In the genomic region with DNA sequence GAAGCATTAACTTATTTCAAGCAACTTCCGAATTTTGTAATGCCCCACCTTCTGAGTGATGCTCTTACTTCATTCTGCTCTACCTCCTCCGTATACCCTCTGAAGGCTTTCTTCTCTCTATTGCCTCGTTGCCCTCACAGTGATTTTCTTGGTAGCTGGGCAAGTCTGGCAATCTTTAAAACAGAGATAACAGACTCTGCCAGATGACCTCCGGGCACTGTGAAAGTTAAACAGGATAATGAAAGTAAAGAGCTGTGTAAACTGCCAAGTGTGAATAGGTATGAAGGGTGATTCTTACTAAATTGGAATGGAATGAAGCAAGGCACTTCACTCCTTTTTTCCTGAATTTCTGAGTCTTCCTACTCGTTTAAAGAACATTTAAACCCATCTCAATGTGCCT, we compare ENCODE assay signal across 30 cellular contexts.
A peak's percentile ranks its signal among the peaks of the same experiment; 100 is the strongest.
DNase-seq lines count a peak whose midpoint lies in the region; ATAC-seq and TF ChIP-seq lines count a peak whose summit lies in the region.
"Had no signal": no experiment of that assay in that cellular context is flagged by ENCODE, and none has a peak within 500 bp of the region (broad histone marks: within the 10 kb centered on the region; RNA-seq: fewer than 3 reads in every experiment).

No MANE protein-coding gene starts in this region.

- ATAC-seq in T-helper 17 cell (no peak), GM18517 (IDR thresholded peaks at IDR 0.05; ENCODE audit: unreplicated experiment) (no peak), GM18907 (IDR thresholded peaks at IDR 0.05; ENCODE audit: unreplicated experiment) (no peak)
- ATAC-seq in CD8-positive, alpha-beta T cell: no peak
- ATAC-seq: GM23338, Right ventricle myocardium inferior, SK-N-SH treated with all-trans-retinoic acid at 6 μM for 48 hours had no signal

- TF ChIP-seq CTCF in MCF 10A (IDR thresholded peaks at IDR 0.05; ENCODE audit: unreplicated experiment) (no peak), mammary epithelial cell (conservative IDR thresholded peaks at IDR 0.05 in 1 of 2, IDR thresholded peaks at IDR 0.05 in 1 of 2; ENCODE audit: extremely low read depth in 1 of 2, insufficient read depth in 1 of 2, low read depth in 1 of 2, low read length in 2 of 2) (no peak)
- no peak for TF ChIP-seq CTCF in CD8-positive, alpha-beta T cell (IDR thresholded peaks at IDR 0.05)

- H3K4me3 ChIP-seq in mammary epithelial cell (replicated peaks in 1 of 3; ENCODE audit: insufficient read depth in 1 of 3, low read depth in 2 of 3, low read length in 3 of 3) (no peak overlapping the region), mesenchymal stem cell (ENCODE audit: insufficient read depth in 1 of 2, low read depth in 1 of 2, low read length in 2 of 2) (no peak overlapping the region)
- H3K4me3 ChIP-seq in CD8-positive, alpha-beta T cell (ENCODE audit: low read depth, low read length): no peak overlapping the region
- H3K4me3 ChIP-seq: GM23338, HAP-1, PC-9, SJCRH30 had no signal

- H2BK5ac ChIP-seq in mesenchymal stem cell (ENCODE audit: low read depth, low read length, poor library complexity, severe bottlenecking): no peak overlapping the region

- POLR2A ChIA-PET in MCF 10A (lab: Yijun Ruan, JAX): interaction anchor here (0.7 kb wide), 1 partner anchor 14 kb away, joined by 3 read pairs; no protein-coding TSS in a partner anchor
- POLR2A ChIA-PET in CD8-positive, alpha-beta T cell (lab: Charles Lee): no interaction called here

- DNase-seq in MCF 10A (ENCODE audit: unreplicated experiment) (no peak), mammary epithelial cell (no peak), T-helper 17 cell (no peak), mesenchymal stem cell (no peak)
- no peak for DNase-seq in CD8-positive, alpha-beta T cell
- DNase-seq: CD8-positive, alpha-beta memory T cell; DMS 273 treated with DMSO at 0.1 percent for 48 hours; DND-41; HFFc6; IMR-90; KG1; NCI-H1092 treated with DMSO at 0.1 percent for 48 hours; NCI-H1436; NCI-H187 treated with DMSO at 0.1 percent for 48 hours; NCI-H2107; NCI-H446; NCI-H524 treated with DMSO at 0.1 percent for 48 hours; NCI-H774; NK-92 treated with Interleukin-12 subunit alpha and Interleukin-12 subunit beta, amount 100 ng/mL, for 24 hours; PC-9; SJCRH30 had no signal

- in situ Hi-C loops in mammary epithelial cell (cut with MboI; ENCODE audit: low sequenced_read_pairs in 2 of 2): no loop called here

- peaks cover 16% of the 10 kb centered on the region for H3K9me3 ChIP-seq in mammary epithelial cell (replicated peaks; ENCODE audit: insufficient read depth, low read length)
- H3K9me3 ChIP-seq in T-helper 17 cell (ENCODE audit: control insufficient read depth, low read length, poor library complexity, severe bottlenecking): no peaks in the 10 kb centered on the region
- H3K9me3 ChIP-seq in mesenchymal stem cell (ENCODE audit: control insufficient read depth, low read length): no peaks in the 10 kb centered on the region
- no peaks in the 10 kb centered on the region for H3K9me3 ChIP-seq in CD8-positive, alpha-beta T cell (ENCODE audit: low read length)
- H3K9me3 ChIP-seq: HAP-1, SJCRH30 had no signal

- H3K27ac ChIP-seq in mammary epithelial cell (ENCODE audit: insufficient read depth, low read depth, low read length): no peak overlapping the region
- no peak overlapping the region for H3K27ac ChIP-seq in mesenchymal stem cell (ENCODE audit: low read length, poor library complexity, severe bottlenecking)
- H3K27ac ChIP-seq in CD8-positive, alpha-beta T cell (ENCODE audit: low read depth, low read length): no peak overlapping the region
- H3K27ac ChIP-seq: 22Rv1, C4-2B, PC-9, SJCRH30 had no signal

- no peaks in the 10 kb centered on the region for H3K79me1 ChIP-seq in mesenchymal stem cell (replicated peaks; ENCODE audit: low read length, poor library complexity, severe bottlenecking)

- no peak overlapping the region for H2BK15ac ChIP-seq in mesenchymal stem cell (ENCODE audit: low read depth, poor library complexity, severe bottlenecking)

- no peaks in the 10 kb centered on the region for H3K36me3 Mint-ChIP-seq in MCF 10A (ENCODE audit: insufficient read depth, unreplicated experiment)
- H3K36me3 Mint-ChIP-seq in T-helper 17 cell (ENCODE audit: low read depth): no peaks in the 10 kb centered on the region
- no peaks in the 10 kb centered on the region for H3K36me3 Mint-ChIP-seq in CD8-positive, alpha-beta T cell
- H3K36me3 Mint-ChIP-seq: CD8-positive, alpha-beta memory T cell had no signal

- no peaks in the 10 kb centered on the region for H3K4me1 Mint-ChIP-seq in MCF 10A (ENCODE audit: insufficient read depth, unreplicated experiment)
- peaks cover 6% of the 10 kb centered on the region for H3K4me1 Mint-ChIP-seq in T-helper 17 cell
- peaks cover 4% of the 10 kb centered on the region for H3K4me1 Mint-ChIP-seq in CD8-positive, alpha-beta T cell (ENCODE audit: low read depth)
- H3K4me1 Mint-ChIP-seq: B cell, GM23338 had no signal

- no peak overlapping the region for H3K14ac ChIP-seq in mesenchymal stem cell (ENCODE audit: low read length in 2 of 2)

- no peak overlapping the region for H3K4ac ChIP-seq in mesenchymal stem cell (ENCODE audit: low read depth in 1 of 2, low read length in 2 of 2)

- H3K27me3 ChIP-seq in mammary epithelial cell (ENCODE audit: insufficient read depth, low read length): no peaks in the 10 kb centered on the region
- no peaks in the 10 kb centered on the region for H3K27me3 ChIP-seq in mesenchymal stem cell (ENCODE audit: control insufficient read depth in 1 of 2, insufficient read depth in 1 of 2, low read length in 2 of 2)
- no peaks in the 10 kb centered on the region for H3K27me3 ChIP-seq in CD8-positive, alpha-beta T cell (ENCODE audit: insufficient read depth, low read length)
- H3K27me3 ChIP-seq: SJCRH30 had no signal

- H3K9me3 Mint-ChIP-seq in MCF 10A (ENCODE audit: unreplicated experiment): no peaks in the 10 kb centered on the region
- no peaks in the 10 kb centered on the region for H3K9me3 Mint-ChIP-seq in CD8-positive, alpha-beta T cell
- H3K9me3 Mint-ChIP-seq: CD8-positive, alpha-beta memory T cell; GM23338 had no signal

- no peaks in the 10 kb centered on the region for H3K36me3 ChIP-seq in mammary epithelial cell (ENCODE audit: insufficient read depth, low read length)
- H3K36me3 ChIP-seq in mesenchymal stem cell (ENCODE audit: control insufficient read depth in 1 of 2, insufficient read depth in 2 of 2, low read depth in 1 of 2, low read length in 2 of 2): no peaks in the 10 kb centered on the region
- H3K36me3 ChIP-seq in CD8-positive, alpha-beta T cell (ENCODE audit: insufficient read depth, low read length): no peaks in the 10 kb centered on the region
- H3K36me3 ChIP-seq: HAP-1, SJCRH30 had no signal

- no peak overlapping the region for H2AK5ac ChIP-seq in mesenchymal stem cell (ENCODE audit: low read length, severe bottlenecking)

- H2BK12ac ChIP-seq in mesenchymal stem cell (ENCODE audit: low read length in 2 of 2): no peak overlapping the region

- 0% methylated on average over 5 of the region's 5 CpGs for WGBS in mammary epithelial cell (ENCODE audit: low coverage, missing lambda C conversion rate)
- 61% methylated on average over 4 of the region's 5 CpGs for WGBS in mesenchymal stem cell

- H3K27ac Mint-ChIP-seq in MCF 10A (ENCODE audit: low read depth, unreplicated experiment): no peak overlapping the region
- H3K27ac Mint-ChIP-seq in T-helper 17 cell: no peak overlapping the region
- H3K27ac Mint-ChIP-seq in CD8-positive, alpha-beta T cell: no peak overlapping the region
- H3K27ac Mint-ChIP-seq: B cell; CD8-positive, alpha-beta memory T cell; GM23338; HFFc6 had no signal

- H4K8ac ChIP-seq in mesenchymal stem cell (ENCODE audit: low read length): no peak overlapping the region

- no peak overlapping the region for H3K18ac ChIP-seq in mesenchymal stem cell (ENCODE audit: low read depth in 1 of 2, low read length in 2 of 2)

- H3K4me2 ChIP-seq in mammary epithelial cell (ENCODE audit: insufficient read depth, low read depth, low read length): no peak overlapping the region
- peak overlapping the region; percentile 16 for H3K4me2 ChIP-seq in mesenchymal stem cell (ENCODE audit: low read length, poor library complexity, severe bottlenecking)
- H3K4me2 ChIP-seq: GM23338, PC-9 had no signal

- H3K4me1 ChIP-seq in mammary epithelial cell (ENCODE audit: insufficient read depth, low read length) (no peaks in the 10 kb centered on the region), mesenchymal stem cell (ENCODE audit: control insufficient read depth, insufficient read depth, low read depth, low read length) (no peaks in the 10 kb centered on the region)
- no peaks in the 10 kb centered on the region for H3K4me1 ChIP-seq in CD8-positive, alpha-beta T cell (ENCODE audit: insufficient read depth, low read length)
- H3K4me1 ChIP-seq: HAP-1, SJCRH30 had no signal

- no peak overlapping the region for H3K23ac ChIP-seq in mesenchymal stem cell (ENCODE audit: low read length in 2 of 2)

- no peaks in the 10 kb centered on the region for H3K79me2 ChIP-seq in mammary epithelial cell (ENCODE audit: insufficient read depth, low read length)

- H4K20me1 ChIP-seq in mammary epithelial cell (ENCODE audit: insufficient read depth, low read length): no peaks in the 10 kb centered on the region

- H2AFZ ChIP-seq in mammary epithelial cell (ENCODE audit: low read depth, low read length) (no peak overlapping the region), mesenchymal stem cell (ENCODE audit: low read depth, low read length) (no peak overlapping the region)
- H2AFZ ChIP-seq: GM23338, PC-9 had no signal

- no peak overlapping the region for H2BK120ac ChIP-seq in mesenchymal stem cell (ENCODE audit: low read depth, low read length)

- H3K9ac ChIP-seq in mammary epithelial cell (ENCODE audit: insufficient read depth, low read length) (no peak overlapping the region), mesenchymal stem cell (ENCODE audit: low read length) (no peak overlapping the region)

- dilution Hi-C loops in mammary epithelial cell (cut with HindIII; ENCODE audit: low sequenced_read_pairs): no loop called here

- no TSS peak for BruUV-seq in MCF 10A (replicated peaks; lab: Mats Ljungman, UMichigan)
- BruUV-seq in mammary epithelial cell (replicated peaks; lab: Mats Ljungman, UMichigan): no TSS peak

- CTCF ChIA-PET in MCF 10A (lab: Yijun Ruan, JAX) (no interaction called here), mammary epithelial cell (lab: Charles Lee; ENCODE audit: low non-redundant PET) (no interaction called here)
- CTCF ChIA-PET in CD8-positive, alpha-beta T cell (lab: Charles Lee): interaction anchor here (0.6 kb wide), 1 partner anchor 22 kb away, joined by 3 read pairs; no protein-coding TSS in a partner anchor

- H3K27me3 Mint-ChIP-seq in MCF 10A (ENCODE audit: insufficient read depth, unreplicated experiment): no peaks in the 10 kb centered on the region
- H3K27me3 Mint-ChIP-seq in T-helper 17 cell: peaks cover 13% of the 10 kb centered on the region
- H3K27me3 Mint-ChIP-seq in CD8-positive, alpha-beta T cell (ENCODE audit: low read depth): no peaks in the 10 kb centered on the region
- H3K27me3 Mint-ChIP-seq: B cell had no signal

- H3K4me3 Mint-ChIP-seq in MCF 10A (ENCODE audit: unreplicated experiment) (peak overlapping the region; percentile 28), T-helper 17 cell (peak overlapping the region; percentile 13)
- H3K4me3 Mint-ChIP-seq in CD8-positive, alpha-beta T cell: no peak overlapping the region
- H3K4me3 Mint-ChIP-seq: B cell; CD8-positive, alpha-beta memory T cell; GM23338; HFFc6 had no signal

- intact Hi-C loops in MCF 10A (cut with micrococcal nuclease) (no loop called here), mammary epithelial cell (cut with micrococcal nuclease) (no loop called here)
- intact Hi-C loops in CD8-positive, alpha-beta T cell (cut with DNase I, micrococcal nuclease): no loop called here

- no peak overlapping the region for H4K91ac ChIP-seq in mesenchymal stem cell (ENCODE audit: low read length)
